Comparison of ENCODE assay signal across 2 cellular contexts in the genomic region with DNA sequence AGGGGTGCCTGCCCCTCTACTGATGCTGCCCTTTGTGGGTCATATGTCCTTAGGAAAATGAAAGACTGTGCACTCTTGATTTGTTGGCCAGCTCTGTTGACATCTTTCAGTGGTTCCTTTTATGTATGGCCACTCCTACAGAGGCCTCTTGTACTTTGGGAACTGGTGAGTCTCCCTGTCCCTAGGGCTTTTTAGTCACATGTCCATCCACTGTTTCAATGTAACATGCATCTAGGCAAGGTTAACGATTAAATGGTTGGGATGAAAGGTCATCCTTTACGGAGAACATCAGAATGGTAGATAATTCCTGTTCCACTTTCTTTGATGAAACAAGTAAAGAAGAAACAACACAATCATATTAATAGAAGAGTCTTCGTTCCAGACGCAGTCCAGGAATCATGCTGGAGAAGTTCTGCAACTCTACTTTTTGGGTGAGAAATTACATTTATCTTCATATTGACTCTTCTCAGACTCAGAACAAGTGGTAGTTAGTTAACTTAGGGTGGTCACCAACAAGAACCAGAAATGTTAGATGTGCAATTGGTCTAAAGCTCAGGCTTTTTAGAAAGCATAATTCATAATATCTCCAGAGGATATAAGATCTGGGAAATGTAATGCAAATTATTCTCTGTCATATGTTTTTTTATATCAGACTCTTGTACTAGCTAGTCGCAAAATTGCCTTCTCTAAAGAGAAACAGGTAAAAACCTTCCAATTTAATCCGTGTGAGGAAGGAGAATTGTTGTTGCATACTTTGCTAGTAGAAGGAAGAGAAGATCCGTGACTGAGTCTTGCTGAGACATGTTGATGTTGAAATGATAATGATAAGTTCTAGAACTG.
TF ChIP-seq lines count a peak whose summit lies in the region.

A gene (plus strand): TSS at position 194 of the 840 bp plus-strand sequence. CDS start 205 bp downstream, at position 399.

TF ChIP-seq in IMR-90, 13 proteins besides CTCF, POLR2A, EP300 and RAD21:
- TF ChIP-seq CHD1 (IDR thresholded peaks at IDR 0.05; ENCODE audit: low read depth, low read length) (no peak), RFX5 (IDR thresholded peaks at IDR 0.05; ENCODE audit: low read depth, low read length) (no peak), MAFK (IDR thresholded peaks at IDR 0.05; ENCODE audit: low read depth, low read length) (no peak), MAZ (IDR thresholded peaks at IDR 0.05; ENCODE audit: borderline replicate concordance, low read depth, low read length) (no peak), BHLHE40 (IDR thresholded peaks at IDR 0.05; ENCODE audit: low read depth, low read length) (no peak), FOS (IDR thresholded peaks at IDR 0.05; ENCODE audit: low read depth, low read length) (no peak), SMC3 (IDR thresholded peaks at IDR 0.05; ENCODE audit: low read depth, low read length) (no peak), NFE2L2 (IDR thresholded peaks at IDR 0.05; ENCODE audit: low read depth, low read length) (no peak)
- TF ChIP-seq, protein P1, sequence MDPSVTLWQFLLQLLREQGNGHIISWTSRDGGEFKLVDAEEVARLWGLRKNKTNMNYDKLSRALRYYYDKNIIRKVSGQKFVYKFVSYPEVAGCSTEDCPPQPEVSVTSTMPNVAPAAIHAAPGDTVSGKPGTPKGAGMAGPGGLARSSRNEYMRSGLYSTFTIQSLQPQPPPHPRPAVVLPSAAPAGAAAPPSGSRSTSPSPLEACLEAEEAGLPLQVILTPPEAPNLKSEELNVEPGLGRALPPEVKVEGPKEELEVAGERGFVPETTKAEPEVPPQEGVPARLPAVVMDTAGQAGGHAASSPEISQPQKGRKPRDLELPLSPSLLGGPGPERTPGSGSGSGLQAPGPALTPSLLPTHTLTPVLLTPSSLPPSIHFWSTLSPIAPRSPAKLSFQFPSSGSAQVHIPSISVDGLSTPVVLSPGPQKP (IDR thresholded peaks at IDR 0.05; ENCODE audit: borderline replicate concordance, low read depth, low read length), result no peak
- TF ChIP-seq, protein P2, sequence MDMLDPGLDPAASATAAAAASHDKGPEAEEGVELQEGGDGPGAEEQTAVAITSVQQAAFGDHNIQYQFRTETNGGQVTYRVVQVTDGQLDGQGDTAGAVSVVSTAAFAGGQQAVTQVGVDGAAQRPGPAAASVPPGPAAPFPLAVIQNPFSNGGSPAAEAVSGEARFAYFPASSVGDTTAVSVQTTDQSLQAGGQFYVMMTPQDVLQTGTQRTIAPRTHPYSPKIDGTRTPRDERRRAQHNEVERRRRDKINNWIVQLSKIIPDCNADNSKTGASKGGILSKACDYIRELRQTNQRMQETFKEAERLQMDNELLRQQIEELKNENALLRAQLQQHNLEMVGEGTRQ (IDR thresholded peaks at IDR 0.05; ENCODE audit: low read depth, low read length), result no peak

TF ChIP-seq in liver, 16 proteins besides CTCF, POLR2A, EP300 and RAD21:
- TF ChIP-seq HNF4A (conservative IDR thresholded peaks at IDR 0.05) (peak; percentile 89 to 96), FOXA2 (IDR thresholded peaks at IDR 0.05) (peak; percentile 87), JUND (IDR thresholded peaks at IDR 0.05) (peak; percentile 71 to 93), TAF1 (conservative IDR thresholded peaks at IDR 0.05) (peak; percentile 92), EGR1 (IDR thresholded peaks at IDR 0.05; ENCODE audit: low read depth in 2 of 2) (peak in 1 of 2 donors; percentile 73), HNF4G (IDR thresholded peaks at IDR 0.05) (peak; percentile 81), SP1 (IDR thresholded peaks at IDR 0.05) (peak; percentile 85), FOXA1 (IDR thresholded peaks at IDR 0.05) (peak; percentile 86), RXRA (IDR thresholded peaks at IDR 0.05) (peak; percentile 79 to 93), GABPA (IDR thresholded peaks at IDR 0.05 in 1 of 2, conservative IDR thresholded peaks at IDR 0.05 in 1 of 2) (peak in 1 of 2 donors; percentile 54), NR2F2 (IDR thresholded peaks at IDR 0.05) (no peak), YY1 (IDR thresholded peaks at IDR 0.05) (peak; percentile 94)
- TF ChIP-seq, protein P3, sequence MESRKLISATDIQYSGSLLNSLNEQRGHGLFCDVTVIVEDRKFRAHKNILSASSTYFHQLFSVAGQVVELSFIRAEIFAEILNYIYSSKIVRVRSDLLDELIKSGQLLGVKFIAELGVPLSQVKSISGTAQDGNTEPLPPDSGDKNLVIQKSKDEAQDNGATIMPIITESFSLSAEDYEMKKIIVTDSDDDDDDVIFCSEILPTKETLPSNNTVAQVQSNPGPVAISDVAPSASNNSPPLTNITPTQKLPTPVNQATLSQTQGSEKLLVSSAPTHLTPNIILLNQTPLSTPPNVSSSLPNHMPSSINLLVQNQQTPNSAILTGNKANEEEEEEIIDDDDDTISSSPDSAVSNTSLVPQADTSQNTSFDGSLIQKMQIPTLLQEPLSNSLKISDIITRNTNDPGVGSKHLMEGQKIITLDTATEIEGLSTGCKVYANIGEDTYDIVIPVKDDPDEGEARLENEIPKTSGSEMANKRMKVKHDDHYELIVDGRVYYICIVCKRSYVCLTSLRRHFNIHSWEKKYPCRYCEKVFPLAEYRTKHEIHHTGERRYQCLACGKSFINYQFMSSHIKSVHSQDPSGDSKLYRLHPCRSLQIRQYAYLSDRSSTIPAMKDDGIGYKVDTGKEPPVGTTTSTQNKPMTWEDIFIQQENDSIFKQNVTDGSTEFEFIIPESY (IDR thresholded peaks at IDR 0.05), result peak; percentile 81
- TF ChIP-seq, protein P4, sequence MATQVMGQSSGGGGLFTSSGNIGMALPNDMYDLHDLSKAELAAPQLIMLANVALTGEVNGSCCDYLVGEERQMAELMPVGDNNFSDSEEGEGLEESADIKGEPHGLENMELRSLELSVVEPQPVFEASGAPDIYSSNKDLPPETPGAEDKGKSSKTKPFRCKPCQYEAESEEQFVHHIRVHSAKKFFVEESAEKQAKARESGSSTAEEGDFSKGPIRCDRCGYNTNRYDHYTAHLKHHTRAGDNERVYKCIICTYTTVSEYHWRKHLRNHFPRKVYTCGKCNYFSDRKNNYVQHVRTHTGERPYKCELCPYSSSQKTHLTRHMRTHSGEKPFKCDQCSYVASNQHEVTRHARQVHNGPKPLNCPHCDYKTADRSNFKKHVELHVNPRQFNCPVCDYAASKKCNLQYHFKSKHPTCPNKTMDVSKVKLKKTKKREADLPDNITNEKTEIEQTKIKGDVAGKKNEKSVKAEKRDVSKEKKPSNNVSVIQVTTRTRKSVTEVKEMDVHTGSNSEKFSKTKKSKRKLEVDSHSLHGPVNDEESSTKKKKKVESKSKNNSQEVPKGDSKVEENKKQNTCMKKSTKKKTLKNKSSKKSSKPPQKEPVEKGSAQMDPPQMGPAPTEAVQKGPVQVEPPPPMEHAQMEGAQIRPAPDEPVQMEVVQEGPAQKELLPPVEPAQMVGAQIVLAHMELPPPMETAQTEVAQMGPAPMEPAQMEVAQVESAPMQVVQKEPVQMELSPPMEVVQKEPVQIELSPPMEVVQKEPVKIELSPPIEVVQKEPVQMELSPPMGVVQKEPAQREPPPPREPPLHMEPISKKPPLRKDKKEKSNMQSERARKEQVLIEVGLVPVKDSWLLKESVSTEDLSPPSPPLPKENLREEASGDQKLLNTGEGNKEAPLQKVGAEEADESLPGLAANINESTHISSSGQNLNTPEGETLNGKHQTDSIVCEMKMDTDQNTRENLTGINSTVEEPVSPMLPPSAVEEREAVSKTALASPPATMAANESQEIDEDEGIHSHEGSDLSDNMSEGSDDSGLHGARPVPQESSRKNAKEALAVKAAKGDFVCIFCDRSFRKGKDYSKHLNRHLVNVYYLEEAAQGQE (IDR thresholded peaks at IDR 0.05), result peak; percentile 79
- TF ChIP-seq, protein P5, sequence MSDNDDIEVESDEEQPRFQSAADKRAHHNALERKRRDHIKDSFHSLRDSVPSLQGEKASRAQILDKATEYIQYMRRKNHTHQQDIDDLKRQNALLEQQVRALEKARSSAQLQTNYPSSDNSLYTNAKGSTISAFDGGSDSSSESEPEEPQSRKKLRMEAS (IDR thresholded peaks at IDR 0.05), result peak; percentile 76
- TF ChIP-seq, protein P6, sequence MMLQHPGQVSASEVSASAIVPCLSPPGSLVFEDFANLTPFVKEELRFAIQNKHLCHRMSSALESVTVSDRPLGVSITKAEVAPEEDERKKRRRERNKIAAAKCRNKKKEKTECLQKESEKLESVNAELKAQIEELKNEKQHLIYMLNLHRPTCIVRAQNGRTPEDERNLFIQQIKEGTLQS (IDR thresholded peaks at IDR 0.05), result peak; percentile 39
